23 cellular contexts compared by ENCODE assay signal in genomic region chr6:53165333-53165732, GRCh38. TPM values are rescaled to one million over a fixed set of nuclear protein-coding genes. Genes with fewer than 3 reads are reported as not detected.
DNase-seq lines count a peak whose midpoint lies in the region; FAIRE-seq and TF ChIP-seq lines count a peak whose summit lies in the region.
"Had no signal": no experiment of that assay in that cellular context is flagged by ENCODE, and none has a peak within 500 bp of the region (broad histone marks: within the 10 kb centered on the region; RNA-seq: fewer than 3 reads in every experiment).

No MANE protein-coding gene starts in this region.

- H3K4me3 Mint-ChIP-seq in astrocyte (ENCODE audit: unreplicated experiment), result no peak overlapping the region
- no peak overlapping the region for H3K4me3 Mint-ChIP-seq in activated CD4-positive, alpha-beta memory T cell treated with anti-CD3 and anti-CD28 coated beads for 36 hours
- H3K4me3 Mint-ChIP-seq: CD4-positive, alpha-beta memory T cell had no signal

- no peak overlapping the region for H4K8ac ChIP-seq in mesenchymal stem cell (ENCODE audit: low read length)

- no peaks in the 10 kb centered on the region for H3K79me2 ChIP-seq in astrocyte (ENCODE audit: insufficient read depth, low read length)

- H3K27me3 ChIP-seq in AG04450 (ENCODE audit: control insufficient read depth, insufficient read depth, low read length), result no peaks in the 10 kb centered on the region
- H3K27me3 ChIP-seq in astrocyte (ENCODE audit: insufficient read depth, low read length), result no peaks in the 10 kb centered on the region
- no peaks in the 10 kb centered on the region for H3K27me3 ChIP-seq in mesenchymal stem cell (ENCODE audit: control insufficient read depth in 1 of 2, insufficient read depth in 1 of 2, low read length in 2 of 2)
- no peaks in the 10 kb centered on the region for H3K27me3 ChIP-seq in Peyer's patch

- no peak for FAIRE-seq in astrocyte (lab: Jason Lieb, UNC)
- FAIRE-seq: H54 had no signal

- H3K18ac ChIP-seq in mesenchymal stem cell (ENCODE audit: low read depth in 1 of 2, low read length in 2 of 2), result no peak overlapping the region

- no peaks in the 10 kb centered on the region for H3K36me3 ChIP-seq in astrocyte (ENCODE audit: insufficient read depth, low read length)
- no peaks in the 10 kb centered on the region for H3K36me3 ChIP-seq in mesenchymal stem cell (ENCODE audit: control insufficient read depth in 1 of 2, insufficient read depth in 2 of 2, low read depth in 1 of 2, low read length in 2 of 2)
- H3K36me3 ChIP-seq in Peyer's patch, result no peaks in the 10 kb centered on the region

- POLR2A ChIA-PET in AG04450 (lab: Yijun Ruan, JAX), result no interaction called here
- POLR2A ChIA-PET in activated CD4-positive, alpha-beta memory T cell treated with anti-CD3 and anti-CD28 coated beads for 36 hours (lab: Charles Lee), result no interaction called here

- no peaks in the 10 kb centered on the region for H3K27me3 Mint-ChIP-seq in astrocyte (ENCODE audit: low read depth, unreplicated experiment)
- H3K27me3 Mint-ChIP-seq in activated CD4-positive, alpha-beta memory T cell treated with anti-CD3 and anti-CD28 coated beads for 36 hours, result no peaks in the 10 kb centered on the region
- H3K27me3 Mint-ChIP-seq: CD4-positive, alpha-beta memory T cell had no signal

- TF ChIP-seq CTCF in AG04450 (IDR thresholded peaks at IDR 0.05; ENCODE audit: low read depth, low read length) (no peak), astrocyte (IDR thresholded peaks at IDR 0.05; ENCODE audit: insufficient read depth, low read depth, low read length) (no peak), Peyer's patch (IDR thresholded peaks at IDR 0.05) (no peak)

- DNase-seq in AG04450 (ENCODE audit: low read depth, low spot score) (peak; percentile 34), H4 (ENCODE audit: low spot score) (peak; percentile 22), astrocyte (ENCODE audit: low read depth) (peak; percentile 53), mesenchymal stem cell (peak; percentile 44), Peyer's patch (no peak)
- DNase-seq in activated CD4-positive, alpha-beta memory T cell treated with anti-CD3 and anti-CD28 coated beads for 36 hours, result no peak
- no peak for DNase-seq in activated effector memory CD4-positive, alpha-beta T cell treated with anti-CD3 and anti-CD28 coated beads, Interleukin-2, amount 50 U/mL, for 16 hours
- DNase-seq in activated naive CD4-positive, alpha-beta T cell treated with anti-CD3 and anti-CD28 coated beads, Interleukin-2, amount 50 U/mL, for 16 hours, result no peak
- DNase-seq: C1 segment of cervical spinal cord; CD4-positive, alpha-beta memory T cell; COR-L47; DMS53; GDM1; KG1; MM.1S; NCI-H2029 treated with DMSO at 0.1 percent for 48 hours; NCI-H2227 treated with DMSO at 0.1 percent for 48 hours; NCI-H510A; NCI-H69; SHP77 had no signal

- H4K91ac ChIP-seq in mesenchymal stem cell (ENCODE audit: low read length), result no peak overlapping the region

- H3K4me2 ChIP-seq in astrocyte (ENCODE audit: low read length) (no peak overlapping the region), mesenchymal stem cell (ENCODE audit: low read length, poor library complexity, severe bottlenecking) (no peak overlapping the region)

- no peaks in the 10 kb centered on the region for H3K79me1 ChIP-seq in mesenchymal stem cell (replicated peaks; ENCODE audit: low read length, poor library complexity, severe bottlenecking)

- H3K14ac ChIP-seq in mesenchymal stem cell (ENCODE audit: low read length in 2 of 2), result no peak overlapping the region

- H2AFZ ChIP-seq in astrocyte (ENCODE audit: low read depth, low read length) (no peak overlapping the region), mesenchymal stem cell (ENCODE audit: low read depth, low read length) (no peak overlapping the region)

- H3K36me3 Mint-ChIP-seq in astrocyte (ENCODE audit: low read depth, unreplicated experiment), result no peaks in the 10 kb centered on the region
- no peaks in the 10 kb centered on the region for H3K36me3 Mint-ChIP-seq in activated CD4-positive, alpha-beta memory T cell treated with anti-CD3 and anti-CD28 coated beads for 36 hours
- H3K36me3 Mint-ChIP-seq: CD4-positive, alpha-beta memory T cell had no signal

- H3K9ac ChIP-seq in astrocyte (ENCODE audit: low read length) (no peak overlapping the region), mesenchymal stem cell (ENCODE audit: low read length) (no peak overlapping the region)

- no peak overlapping the region for H2BK12ac ChIP-seq in mesenchymal stem cell (ENCODE audit: low read length in 2 of 2)

- no peak overlapping the region for H3K4me3 ChIP-seq in AG04450 (ENCODE audit: low read depth, low read length)
- no peak overlapping the region for H3K4me3 ChIP-seq in astrocyte (ENCODE audit: insufficient read depth, low read depth, low read length)
- no peak overlapping the region for H3K4me3 ChIP-seq in mesenchymal stem cell (ENCODE audit: insufficient read depth in 1 of 2, low read depth in 1 of 2, low read length in 2 of 2)
- H3K4me3 ChIP-seq in Peyer's patch, result no peak overlapping the region

- H4K20me1 ChIP-seq in astrocyte (ENCODE audit: insufficient read depth, low read length), result no peaks in the 10 kb centered on the region

- no peak overlapping the region for H2AK5ac ChIP-seq in mesenchymal stem cell (ENCODE audit: low read length, severe bottlenecking)

- H2BK120ac ChIP-seq in mesenchymal stem cell (ENCODE audit: low read depth, low read length), result no peak overlapping the region

- 80% methylated on average over 1 of the region's 1 CpG for WGBS in mesenchymal stem cell

- H3K4ac ChIP-seq in mesenchymal stem cell (ENCODE audit: low read depth in 1 of 2, low read length in 2 of 2), result no peak overlapping the region

- no peaks in the 10 kb centered on the region; the same call in 1 of the 2 replicates for H3K9me3 ChIP-seq in AG04450 (ENCODE audit: control insufficient read depth, insufficient read depth, low read length)
- H3K9me3 ChIP-seq in astrocyte (ENCODE audit: insufficient read depth, low read depth, low read length), result no peaks in the 10 kb centered on the region
- H3K9me3 ChIP-seq in mesenchymal stem cell (ENCODE audit: control insufficient read depth, low read length), result no peaks in the 10 kb centered on the region
- no peaks in the 10 kb centered on the region for H3K9me3 ChIP-seq in Peyer's patch

- H3K4me1 Mint-ChIP-seq in astrocyte (ENCODE audit: low read depth, unreplicated experiment), result peaks cover 24% of the 10 kb centered on the region
- H3K4me1 Mint-ChIP-seq in activated CD4-positive, alpha-beta memory T cell treated with anti-CD3 and anti-CD28 coated beads for 36 hours (ENCODE audit: low read depth), result peaks cover 4% of the 10 kb centered on the region

- no peak overlapping the region for H3K27ac ChIP-seq in AG04450 (ENCODE audit: low read depth, low read length)
- no peak overlapping the region for H3K27ac ChIP-seq in astrocyte (ENCODE audit: low read depth, low read length)
- H3K27ac ChIP-seq in mesenchymal stem cell (ENCODE audit: low read length, poor library complexity, severe bottlenecking), result no peak overlapping the region
- no peak overlapping the region for H3K27ac ChIP-seq in Peyer's patch
- H3K27ac ChIP-seq: RWPE1 had no signal

- no peak overlapping the region for H2BK15ac ChIP-seq in mesenchymal stem cell (ENCODE audit: low read depth, poor library complexity, severe bottlenecking)

- intact Hi-C loops in activated CD4-positive, alpha-beta memory T cell treated with anti-CD3 and anti-CD28 coated beads for 36 hours (cut with micrococcal nuclease), result no loop called here

- peaks cover 3% of the 10 kb centered on the region for H3K9me3 Mint-ChIP-seq in astrocyte (ENCODE audit: unreplicated experiment)
- H3K9me3 Mint-ChIP-seq in activated CD4-positive, alpha-beta memory T cell treated with anti-CD3 and anti-CD28 coated beads for 36 hours, result peaks cover 4% of the 10 kb centered on the region
- H3K9me3 Mint-ChIP-seq: CD4-positive, alpha-beta memory T cell had no signal

- no peak overlapping the region for H2BK5ac ChIP-seq in mesenchymal stem cell (ENCODE audit: low read depth, low read length, poor library complexity, severe bottlenecking)

- TF ChIP-seq POLR2A in Peyer's patch (IDR thresholded peaks at IDR 0.05), result no peak

- H3K27ac Mint-ChIP-seq in astrocyte (ENCODE audit: unreplicated experiment), result no peak overlapping the region
- H3K27ac Mint-ChIP-seq in activated CD4-positive, alpha-beta memory T cell treated with anti-CD3 and anti-CD28 coated beads for 36 hours, result no peak overlapping the region
- H3K27ac Mint-ChIP-seq: CD4-positive, alpha-beta memory T cell had no signal

- CTCF ChIA-PET in AG04450 (lab: Charles Lee), result no interaction called here
- CTCF ChIA-PET in activated CD4-positive, alpha-beta memory T cell treated with anti-CD3 and anti-CD28 coated beads for 36 hours (lab: Charles Lee), result no interaction called here

- peaks cover 14% of the 10 kb centered on the region for H3K4me1 ChIP-seq in astrocyte (ENCODE audit: insufficient read depth, low read length)
- peaks cover 6% of the 10 kb centered on the region for H3K4me1 ChIP-seq in mesenchymal stem cell (ENCODE audit: control insufficient read depth, insufficient read depth, low read depth, low read length)
- no peaks in the 10 kb centered on the region for H3K4me1 ChIP-seq in Peyer's patch

- no peak overlapping the region for H3K23ac ChIP-seq in mesenchymal stem cell (ENCODE audit: low read length in 2 of 2)

RNA-seq across cellular contexts. Expression of gene GCM1, which starts 16.7 kb away (rescaled TPM):
- not detected in 2 replicates for polyA plus RNA-seq in AG04450 (2011; rRNA removed)
- polyA minus RNA-seq in AG04450 (2011; rRNA and poly(A)+ RNA removed), result not detected in 2 replicates
- total RNA-seq in H4 (2014; rRNA removed; shearing (Covaris generic)), result not detected in 2 replicates
- total RNA-seq in astrocyte, result not detected in 2 replicates
- polyA plus RNA-seq in mesenchymal stem cell (2013, experiment 1 of 2), result 0.03 TPM
- not detected for polyA plus RNA-seq in mesenchymal stem cell (2013, experiment 2 of 2)
- total RNA-seq in activated CD4-positive, alpha-beta memory T cell treated with anti-CD3 and anti-CD28 coated beads for 36 hours, result not detected
- not detected for total RNA-seq in Peyer's patch
- total RNA-seq: A172 had no signal
- polyA plus RNA-seq: CD4-positive, alpha-beta memory T cell had no signal

Comparison
In these comparisons a context has a peak if more than half of its experiments do, and no peak if none do; other contexts are left out.
1. DNase-seq: peak in AG04450 (single experiment), H4 (single experiment), astrocyte (single experiment) and mesenchymal stem cell (single experiment); none in activated CD4-positive, alpha-beta memory T cell treated with anti-CD3 and anti-CD28 coated beads for 36 hours (single experiment), Peyer's patch (0 of 3), activated effector memory CD4-positive, alpha-beta T cell treated with anti-CD3 and anti-CD28 coated beads, Interleukin-2, amount 50 U/mL, for 16 hours (single experiment) and activated naive CD4-positive, alpha-beta T cell treated with anti-CD3 and anti-CD28 coated beads, Interleukin-2, amount 50 U/mL, for 16 hours (single experiment).